ENCODE assay signal across 10 cellular contexts in the genomic region with DNA sequence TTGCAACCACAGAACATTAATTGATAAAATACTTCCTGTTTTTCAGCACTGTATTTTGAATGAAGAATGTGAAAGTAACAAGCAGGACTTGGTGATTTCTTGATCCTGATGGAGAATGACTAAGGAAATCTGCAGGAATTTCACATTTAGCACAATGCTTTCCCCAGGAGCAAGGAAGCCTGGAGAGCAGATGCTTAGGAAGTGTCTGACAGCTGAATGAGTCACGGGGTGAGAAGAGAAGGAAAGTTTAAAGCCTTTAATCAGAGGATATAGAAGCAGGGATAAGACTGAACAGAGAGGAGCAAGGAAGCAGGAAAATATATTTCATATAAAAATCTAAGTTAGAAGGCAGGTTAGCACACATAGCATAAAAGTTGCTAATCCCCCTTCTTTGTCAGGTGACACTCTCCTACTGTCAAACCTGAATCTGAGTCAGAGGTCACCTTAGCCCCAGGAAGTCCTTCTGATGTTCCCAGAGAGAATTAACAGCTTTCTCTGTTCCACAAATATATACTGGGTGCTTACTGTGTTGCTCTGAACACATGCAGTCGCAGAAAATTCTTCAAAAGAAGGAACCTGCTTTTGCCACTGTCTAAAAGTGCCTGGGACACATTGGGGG. TPM values are rescaled to one million over a fixed set of nuclear protein-coding genes. Genes with fewer than 3 reads are reported as not detected.
A peak's percentile ranks its signal among the peaks of the same experiment; 100 is the strongest.
DNase-seq lines count a peak whose midpoint lies in the region; ATAC-seq, FAIRE-seq and TF ChIP-seq lines count a peak whose summit lies in the region.
"Had no signal": no experiment of that assay in that cellular context is flagged by ENCODE, and none has a peak within 500 bp of the region (broad histone marks: within the 10 kb centered on the region; RNA-seq: fewer than 3 reads in every experiment).

No MANE protein-coding gene starts in this region.

- H3K27me3 ChIP-seq in OCI-LY3 (ENCODE audit: low read depth, low read length) (0 out of 2 replicates have a peak, but pooled peaks cover 9% of the 10 kb centered on the region), osteoblast (ENCODE audit: insufficient read depth, low read length) (peaks cover 2% of the 10 kb centered on the region)
- H3K27me3 ChIP-seq: tibial artery had no signal

- no peak for TF ChIP-seq CTCF in OCI-LY3 (IDR thresholded peaks at IDR 0.05; ENCODE audit: low read depth, low read length)
- TF ChIP-seq CTCF in osteoblast (IDR thresholded peaks at IDR 0.05; ENCODE audit: extremely low read depth, low read depth, low read length), result no peak

- TF ChIP-seq POLR2A in GM12892 (IDR thresholded peaks at IDR 0.05; ENCODE audit: low read depth, low read length), result no peak

- H3K4me1 ChIP-seq in OCI-LY3 (ENCODE audit: low read length) (no peaks in the 10 kb centered on the region), osteoblast (ENCODE audit: insufficient read depth, low read length) (peaks cover 3% of the 10 kb centered on the region)
- H3K4me1 ChIP-seq: tibial artery had no signal

- H3K9me3 ChIP-seq in OCI-LY3 (ENCODE audit: insufficient read depth, low read length) (no peaks in the 10 kb centered on the region), osteoblast (ENCODE audit: low read depth, low read length) (no peaks in the 10 kb centered on the region)
- H3K9me3 ChIP-seq: tibial artery had no signal

- DNase-seq in ELF-1 (ENCODE audit: low read depth, low spot score) (peak; percentile 23), fibroblast of gingiva (ENCODE audit: low read depth) (peak; percentile 60), osteoblast (ENCODE audit: insufficient read length, low spot score, missing footprints) (peak; percentile 66), GM12892 (ENCODE audit: insufficient read length) (no peak)
- no peak for DNase-seq in stimulated activated CD4-positive, alpha-beta T cell treated with anti-CD3 and anti-CD28 coated beads, Interleukin-4, amount 100 ng/mL, for 24 hours
- DNase-seq: activated gamma-delta T cell, tibial artery had no signal

- H3K4me2 ChIP-seq in OCI-LY3 (ENCODE audit: low read length), result 0 out of 2 replicates have a peak overlapping the region, but pooled peaks have one; percentile 18
- H3K4me2 ChIP-seq in osteoblast (ENCODE audit: insufficient read depth, low read length), result peak overlapping the region; percentile 40

- no peak for FAIRE-seq in GM12892 (lab: Jason Lieb, UNC)

- no peaks in the 10 kb centered on the region for H3K79me2 ChIP-seq in OCI-LY3 (ENCODE audit: low read length)
- H3K79me2 ChIP-seq in osteoblast (ENCODE audit: insufficient read depth, low read length), result no peaks in the 10 kb centered on the region

- H3K27ac ChIP-seq in OCI-LY3 (ENCODE audit: low read length), result no peak overlapping the region
- no peak overlapping the region for H3K27ac ChIP-seq in osteoblast (ENCODE audit: low read depth, low read length)
- H3K27ac ChIP-seq: tibial artery had no signal

- H2AFZ ChIP-seq in OCI-LY3 (ENCODE audit: low read depth, low read length) (no peak overlapping the region), osteoblast (ENCODE audit: low read length) (no peak overlapping the region)

- H3K9ac ChIP-seq in OCI-LY3 (ENCODE audit: low read length), result no peak overlapping the region

- H3K4me3 ChIP-seq in OCI-LY3 (ENCODE audit: low read length), result peak overlapping the region; percentile 14; the same call in 1 of the 2 replicates
- H3K4me3 ChIP-seq in osteoblast (ENCODE audit: insufficient read depth, low read length), result no peak overlapping the region
- H3K4me3 ChIP-seq: tibial artery had no signal

- H3K36me3 ChIP-seq in OCI-LY3 (replicated peaks; ENCODE audit: low read depth, low read length) (no peaks in the 10 kb centered on the region), osteoblast (ENCODE audit: insufficient read depth, low read length) (no peaks in the 10 kb centered on the region)
- H3K36me3 ChIP-seq: tibial artery had no signal

- H4K20me1 ChIP-seq in OCI-LY3 (ENCODE audit: insufficient read depth, low read length) (no peaks in the 10 kb centered on the region), osteoblast (ENCODE audit: insufficient read depth, low read length) (no peaks in the 10 kb centered on the region)

- ATAC-seq in GM18498 (IDR thresholded peaks at IDR 0.05; ENCODE audit: unreplicated experiment) (no peak), GM18870 (IDR thresholded peaks at IDR 0.05; ENCODE audit: unreplicated experiment) (no peak)

RNA-seq across cellular contexts. Expression of a gene that starts 59.7 kb away (rescaled TPM):
- total RNA-seq in osteoblast, result 0.59 and 0.72 TPM in 2 replicates
- not detected for polyA plus RNA-seq in GM12892 (2012; ENCODE audit: missing spikeins)

Comparison
In these comparisons a context has a peak if more than half of its experiments do, and no peak if none do; other contexts are left out.
1. DNase-seq: peak in ELF-1 (single experiment), fibroblast of gingiva (single experiment) and osteoblast (single experiment); none in GM12892 (single experiment) and stimulated activated CD4-positive, alpha-beta T cell treated with anti-CD3 and anti-CD28 coated beads, Interleukin-4, amount 100 ng/mL, for 24 hours (single experiment).